23 cellular contexts compared by ENCODE assay signal in the genomic region with DNA sequence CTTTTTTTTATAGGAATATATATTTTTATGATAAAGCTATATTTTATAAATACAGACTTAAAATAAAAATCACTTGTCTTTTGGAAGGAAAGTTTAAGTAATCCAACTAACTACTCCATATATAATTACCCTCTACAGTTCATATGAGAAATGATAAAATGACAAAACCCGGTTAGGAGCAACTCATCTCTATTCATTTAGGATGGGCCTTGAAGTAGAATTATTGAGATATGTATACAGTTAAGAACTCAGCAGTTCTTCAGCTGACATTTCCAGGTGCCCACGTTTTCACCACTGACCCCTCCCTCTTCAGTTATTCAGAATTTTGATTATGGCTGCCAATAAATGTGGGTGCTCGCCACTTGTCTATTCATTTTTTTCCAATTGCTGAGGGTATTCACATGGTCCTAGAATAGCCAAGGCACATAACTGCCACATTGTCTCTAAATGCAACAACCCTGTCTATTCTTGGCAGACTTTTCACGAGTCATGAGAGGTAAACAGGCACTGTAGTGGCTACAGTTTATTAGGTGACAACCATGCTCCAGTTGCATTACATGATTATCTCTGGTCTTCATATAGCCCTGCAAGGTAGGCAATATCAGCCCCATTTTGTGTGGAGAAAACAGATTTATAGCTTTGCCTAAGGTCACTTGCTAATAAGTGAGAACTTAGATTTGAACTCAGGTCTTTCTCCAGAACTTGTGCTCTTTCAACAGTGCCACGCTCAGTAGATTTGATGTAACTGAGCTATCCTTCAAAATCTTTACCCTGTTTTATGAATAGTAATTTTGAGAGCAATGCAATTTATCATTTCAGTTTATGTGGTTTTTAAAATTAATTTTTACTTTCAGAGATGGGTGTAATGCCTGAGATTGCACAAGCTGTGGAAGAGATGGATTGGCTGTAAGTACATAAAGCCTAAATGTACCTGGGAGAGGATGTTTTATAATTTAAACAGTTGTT. TPM values are rescaled to one million over a fixed set of nuclear protein-coding genes. Genes with fewer than 3 reads are reported as not detected.
DNase-seq lines count a peak whose midpoint lies in the region; ATAC-seq lines count a peak whose summit lies in the region.
"Had no signal": no experiment of that assay in that cellular context is flagged by ENCODE, and none has a peak within 500 bp of the region (broad histone marks: within the 10 kb centered on the region; RNA-seq: fewer than 3 reads in every experiment).

No MANE protein-coding gene starts in this region.

- DNase-seq in activated T-cell treated with anti-CD3 and anti-CD28 coated beads, Interleukin-2, amount 50 U/mL, for 72 hours, result no peak
- no peak for DNase-seq in activated T-cell treated with anti-CD3 and anti-CD28 coated beads, Interleukin-2, amount 50 U/mL, for 1 hour
- DNase-seq in GM23248, result peak; percentile 7
- peak; percentile 93 for DNase-seq in SK-N-DZ (ENCODE audit: low spot score)
- no peak for DNase-seq in naive thymus-derived CD8-positive, alpha-beta T cell
- DNase-seq in stimulated activated naive CD4-positive, alpha-beta T cell treated with Interleukin-2 at 50 U/mL for 16 hours (lab: John Stamatoyannopoulos, UW), result no peak
- no peak for DNase-seq in NCI-H748 (lab: John Stamatoyannopoulos, UW; ENCODE audit: unreplicated experiment)
- DNase-seq: activated CD4-positive, alpha-beta T cell treated with anti-CD3 and anti-CD28 coated beads, Interleukin-2, amount 50 U/mL, for 48 hours; activated naive CD4-positive, alpha-beta T cell; C1 segment of cervical spinal cord; foreskin fibroblast; HCEC 1CT; NCI-H2081; small intestine; stimulated activated CD4-positive, alpha-beta T cell treated with anti-CD3 and anti-CD28 coated beads, Interleukin-2, amount 100 ng/mL, for 24 hours; T-helper 9 cell had no signal

- H2AFZ ChIP-seq in GM23248, result no peak overlapping the region

- in situ Hi-C loops in GM23248 (cut with MboI), result no loop called here

- H3K4me1 Mint-ChIP-seq in activated T-cell treated with anti-CD3 and anti-CD28 coated beads, Interleukin-2, amount 50 U/mL, for 72 hours (ENCODE audit: low read depth), result peaks cover 29% of the 10 kb centered on the region
- peaks cover 16 to 48% (median 44%) of the 10 kb centered on the region in 4 donors for H3K4me1 Mint-ChIP-seq in naive thymus-derived CD8-positive, alpha-beta T cell

- H3K27ac Mint-ChIP-seq in activated T-cell treated with anti-CD3 and anti-CD28 coated beads, Interleukin-2, amount 50 U/mL, for 72 hours, result peak overlapping the region; percentile 68
- H3K27ac Mint-ChIP-seq in naive thymus-derived CD8-positive, alpha-beta T cell, result peak overlapping the region in 7 of 10 donors; percentile 6 to 75 (median 35)

- H3K36me3 Mint-ChIP-seq in activated T-cell treated with anti-CD3 and anti-CD28 coated beads, Interleukin-2, amount 50 U/mL, for 72 hours (ENCODE audit: insufficient read depth in 2 of 2), result peaks cover 5 to 26% of the 10 kb centered on the region in 2 donors
- peaks cover 6 to 42% (median 17%) of the 10 kb centered on the region in 3 donors for H3K36me3 Mint-ChIP-seq in naive thymus-derived CD8-positive, alpha-beta T cell

- H3K9me3 Mint-ChIP-seq in activated T-cell treated with anti-CD3 and anti-CD28 coated beads, Interleukin-2, amount 50 U/mL, for 72 hours, result no peaks in the 10 kb centered on the region
- H3K9me3 Mint-ChIP-seq in naive thymus-derived CD8-positive, alpha-beta T cell, result no peaks in the 10 kb centered on the region
- H3K9me3 Mint-ChIP-seq: mesothelial cell of epicardium; stimulated activated effector memory CD8-positive, alpha-beta T cell treated with anti-CD3 and anti-CD28 coated beads, Interleukin-12 subunit alpha, Interleukin-12 subunit beta, amount 100 ng/mL, for 72 hours had no signal

- H3K27me3 ChIP-seq in GM23248 (replicated peaks; ENCODE audit: insufficient read depth), result no peaks in the 10 kb centered on the region
- H3K27me3 ChIP-seq: ascending aorta had no signal

- peaks cover 47% of the 10 kb centered on the region for H3K36me3 ChIP-seq in GM23248 (ENCODE audit: low read depth)

- POLR2A ChIA-PET in naive thymus-derived CD8-positive, alpha-beta T cell (lab: Charles Lee), result interaction anchor here (0.7 kb wide), 1 partner anchor 23 kb away, joined by 3 read pairs; no protein-coding TSS in a partner anchor

- peaks cover 11% of the 10 kb centered on the region; the same call in 1 of the 2 replicates for H4K20me1 ChIP-seq in GM23248 (ENCODE audit: insufficient read depth)

- H3K79me2 ChIP-seq in GM23248 (ENCODE audit: insufficient read depth), result peaks cover 59% of the 10 kb centered on the region

- no peak overlapping the region for H3K4me3 ChIP-seq in GM23248
- H3K4me3 ChIP-seq: prostate gland had no signal

- H3K9me3 ChIP-seq in GM23248 (ENCODE audit: low read depth), result no peaks in the 10 kb centered on the region
- H3K9me3 ChIP-seq: ascending aorta, prostate gland had no signal

- no peak overlapping the region for H3K4me2 ChIP-seq in GM23248 (ENCODE audit: unreplicated experiment)

- no peak overlapping the region for H3K27ac ChIP-seq in GM23248
- H3K27ac ChIP-seq: ascending aorta, prostate gland had no signal

- H3K27me3 Mint-ChIP-seq in activated T-cell treated with anti-CD3 and anti-CD28 coated beads, Interleukin-2, amount 50 U/mL, for 72 hours (ENCODE audit: low read depth), result no peaks in the 10 kb centered on the region
- H3K27me3 Mint-ChIP-seq in naive thymus-derived CD8-positive, alpha-beta T cell, result no peaks in the 10 kb centered on the region

- H3K9me2 ChIP-seq in GM23248 (ENCODE audit: insufficient read depth), result no peaks in the 10 kb centered on the region

- peaks cover 14% of the 10 kb centered on the region for H3K4me1 ChIP-seq in GM23248 (ENCODE audit: insufficient read depth)

- no peak overlapping the region for H3K9ac ChIP-seq in GM23248

- no peak for ATAC-seq in activated T-cell treated with anti-CD3 and anti-CD28 coated beads, Interleukin-2, amount 50 U/mL, for 72 hours (replicated peaks in 1 of 2)
- ATAC-seq in naive thymus-derived CD8-positive, alpha-beta T cell, result no peak
- ATAC-seq in activated CD4-positive, CD25-positive, alpha-beta regulatory T cell treated with anti-CD3 and anti-CD28 coated beads, Interleukin-2, amount 50 U/mL, for 24 hours, result no peak
- ATAC-seq: left lobe of liver; SK-N-SH treated with all-trans-retinoic acid at 6 μM for 48 hours; stimulated activated effector memory CD8-positive, alpha-beta T cell treated with anti-CD3 and anti-CD28 coated beads, Interleukin-12 subunit alpha, Interleukin-12 subunit beta, amount 100 ng/mL, for 72 hours had no signal

- peaks cover 3% of the 10 kb centered on the region; the same call in 1 of the 2 replicates for H3F3A ChIP-seq in GM23248 (ENCODE audit: insufficient read depth)

- WGBS in GM23248 (ENCODE audit: low coverage in 1 of 2, low lambda C conversion rate in 2 of 2, missing lambda C conversion rate in 2 of 2), 2 experiments, result 77% methylated on average over 5 of the region's 5 CpGs

- peak overlapping the region in 1 of 2 donors; percentile 20 for H3K4me3 Mint-ChIP-seq in activated T-cell treated with anti-CD3 and anti-CD28 coated beads, Interleukin-2, amount 50 U/mL, for 72 hours
- H3K4me3 Mint-ChIP-seq in naive thymus-derived CD8-positive, alpha-beta T cell, result peak overlapping the region in 2 of 10 donors; percentile 48 to 50

RNA-seq across cellular contexts. Expression of a gene that starts 2.9 kb away (rescaled TPM):
- 10 to 100 TPM; 55.8 to 56.0 TPM for total RNA-seq in activated T-cell treated with anti-CD3 and anti-CD28 coated beads, Interleukin-2, amount 50 U/mL, for 72 hours
- 72.6 and 73.0 TPM in 2 replicates for total RNA-seq in GM23248 (2014; rRNA removed; shearing (Covaris generic))
- 101 TPM in 2 replicates for polyA plus RNA-seq in GM23248 (2016; fragmentation: Nextera tagmentation; extraction: Ambion mirVana)
- 5,002 and 5,638 TPM in 2 replicates for polyA plus RNA-seq in SK-N-DZ (2014; cell fraction: cytosol; rRNA removed)
- polyA plus RNA-seq in SK-N-DZ (2014; cell fraction: nucleus; rRNA removed), result 4,616 and 5,818 TPM in 2 replicates
- 10 to 100 TPM; 57.7 to 64.1 TPM for total RNA-seq in naive thymus-derived CD8-positive, alpha-beta T cell
- polyA plus RNA-seq in naive thymus-derived CD8-positive, alpha-beta T cell, result 10 to 100 TPM; 39.9 to 58.0 (median 41.3) TPM

RNA-seq across cellular contexts. Expression of a gene that starts 33.4 kb away (rescaled TPM):
- 10 to 100 TPM; 45.9 to 50.8 TPM for total RNA-seq in activated T-cell treated with anti-CD3 and anti-CD28 coated beads, Interleukin-2, amount 50 U/mL, for 72 hours
- 51.8 and 63.7 TPM in 2 replicates for total RNA-seq in GM23248 (2014; rRNA removed; shearing (Covaris generic))
- 21.2 and 22.5 TPM in 2 replicates for polyA plus RNA-seq in GM23248 (2016; fragmentation: Nextera tagmentation; extraction: Ambion mirVana)
- 171 and 202 TPM in 2 replicates for polyA plus RNA-seq in SK-N-DZ (2014; cell fraction: cytosol; rRNA removed)
- 123 and 132 TPM in 2 replicates for polyA plus RNA-seq in SK-N-DZ (2014; cell fraction: nucleus; rRNA removed)
- 10 to 100 TPM; 33.7 to 35.0 TPM for total RNA-seq in naive thymus-derived CD8-positive, alpha-beta T cell
- 10 to 100 TPM; 19.0 to 20.6 (median 20.0) TPM for polyA plus RNA-seq in naive thymus-derived CD8-positive, alpha-beta T cell

Comparison
In these comparisons a context has a peak if more than half of its experiments do, and no peak if none do; other contexts are left out.
1. DNase-seq: peak in GM23248 (single experiment) and SK-N-DZ (single experiment); none in activated T-cell treated with anti-CD3 and anti-CD28 coated beads, Interleukin-2, amount 50 U/mL, for 72 hours (0 of 2), activated T-cell treated with anti-CD3 and anti-CD28 coated beads, Interleukin-2, amount 50 U/mL, for 1 hour (single experiment), naive thymus-derived CD8-positive, alpha-beta T cell (0 of 10), stimulated activated naive CD4-positive, alpha-beta T cell treated with Interleukin-2 at 50 U/mL for 16 hours (single experiment) and NCI-H748 (single experiment).